1 cellular context compared by ENCODE assay signal in genomic region chr12:56300644-56301464, GRCh38.
TF ChIP-seq lines count a peak whose summit lies in the region.

No MANE protein-coding gene starts in this region.

TF ChIP-seq in K562, 482 proteins besides CTCF, POLR2A, EP300 and RAD21 (continued from another document and continues in another):
- TF ChIP-seq MGA (IDR thresholded peaks at IDR 0.05) (peak; percentile 83), XRCC5 (IDR thresholded peaks at IDR 0.05; ENCODE audit: low read depth, low read length) (no peak), ZNF740 (CRISPR knock-in tag; IDR thresholded peaks at IDR 0.05) (no peak), ZNF740 (tag; IDR thresholded peaks at IDR 0.05) (peak in 1 of 2 experiments; percentile 61; a peak in 1 of 4 replicates), PHF8 (IDR thresholded peaks at IDR 0.05; ENCODE audit: borderline replicate concordance, low read length) (0 out of 2 replicates have a peak, but pooled peaks have one; percentile 1), CBFA2T2 (conservative IDR thresholded peaks at IDR 0.05) (peak; percentile 91), NCOA2 (IDR thresholded peaks at IDR 0.05; ENCODE audit: partially characterized antibody in 2 of 2) (peak in 1 of 2 experiments; percentile 85), ZBTB17 (CRISPR knock-in tag; IDR thresholded peaks at IDR 0.05) (peak; percentile 33; the same call in 1 of the 2 replicates), UBTF (IDR thresholded peaks at IDR 0.05; ENCODE audit: borderline replicate concordance in 1 of 2, low read depth in 2 of 2, low read length in 2 of 2) (peak in 1 of 2 experiments; percentile 73; a peak in 2 of 4 replicates), IRF2 (CRISPR knock-in tag; IDR thresholded peaks at IDR 0.05) (no peak), NFE2 (IDR thresholded peaks at IDR 0.05; ENCODE audit: low read depth) (no peak; the same call in 1 of the 2 replicates), NCOA6 (IDR thresholded peaks at IDR 0.05) (no peak), ZNF449 (CRISPR knock-in tag; IDR thresholded peaks at IDR 0.05) (no peak), HCFC1 (IDR thresholded peaks at IDR 0.05; ENCODE audit: low read depth, low read length) (peak; percentile 1; the same call in 1 of the 2 replicates), CHD1 (IDR thresholded peaks at IDR 0.05; ENCODE audit: low read length) (peak; percentile 95), BACH1 (tag; IDR thresholded peaks at IDR 0.05) (no peak), COPS2 (conservative IDR thresholded peaks at IDR 0.05) (no peak), ZNF444 (CRISPR knock-in tag; IDR thresholded peaks at IDR 0.05) (no peak), BHLHE40 (IDR thresholded peaks at IDR 0.05; ENCODE audit: low read length) (peak; percentile 16; the same call in 1 of the 2 replicates), RREB1 (CRISPR knock-in tag; IDR thresholded peaks at IDR 0.05) (no peak), CREB1 (IDR thresholded peaks at IDR 0.05) (peak; percentile 11; the same call in 1 of the 2 replicates), CREB1 (CRISPR knock-in tag; IDR thresholded peaks at IDR 0.05) (peak; percentile 29; the same call in 1 of the 2 replicates), BRD4 (IDR thresholded peaks at IDR 0.05) (peak; percentile 91), DIDO1 (tag; IDR thresholded peaks at IDR 0.05; ENCODE audit: low read depth) (no peak), ZNF395 (CRISPR knock-in tag; IDR thresholded peaks at IDR 0.05) (peak; percentile 76), MAX (CRISPR knock-in tag; IDR thresholded peaks at IDR 0.05) (no peak), TBL1XR1 (IDR thresholded peaks at IDR 0.05; ENCODE audit: low read length in 2 of 2) (peak in 1 of 2 experiments; percentile 85; a peak in 2 of 4 replicates), STAT5A (IDR thresholded peaks at IDR 0.05; ENCODE audit: borderline replicate concordance, low read length) (peak; percentile 51; the same call in 1 of the 2 replicates), ZNF655 (CRISPR knock-in tag; IDR thresholded peaks at IDR 0.05) (no peak), MBD2 (IDR thresholded peaks at IDR 0.05; ENCODE audit: borderline replicate concordance, low read depth) (0 out of 2 replicates have a peak, but pooled peaks have one; percentile 20)
